24 cellular contexts compared by ENCODE assay signal in genomic region chr9:123604861-123605260, GRCh38.
"Had no signal": no experiment of that assay in that cellular context is flagged by ENCODE, and none has a peak within 500 bp of the region (broad histone marks: within the 10 kb centered on the region; RNA-seq: fewer than 3 reads in every experiment).

No MANE protein-coding gene starts in this region.

- H3K9ac ChIP-seq: neural progenitor cell, parathyroid adenoma had no signal

- H3K27me3 ChIP-seq: neural progenitor cell, ovary, right lobe of liver, sigmoid colon, stomach, tibial artery, transverse colon, upper lobe of right lung, uterus had no signal

- H3K4me1 ChIP-seq: parathyroid adenoma, psoas muscle, sigmoid colon, stomach, tibial artery, transverse colon, upper lobe of right lung, uterus had no signal

- ATAC-seq: natural killer cell; psoas muscle; right cardiac atrium; right lobe of liver; stimulated activated effector memory CD8-positive, alpha-beta T cell treated with anti-CD3 and anti-CD28 coated beads, Interleukin-12 subunit alpha, Interleukin-12 subunit beta, amount 100 ng/mL, for 72 hours; stimulated activated naive B cell treated with anti-CD40 and anti-IgM and Interleukin-4, amounts not matched to agents 10 μg/mL and 1 μg/mL and 100 μg/mL, for 72 hours; upper lobe of right lung had no signal

- H3K4me2 ChIP-seq: neural progenitor cell had no signal

- H3K36me3 ChIP-seq: neural progenitor cell, ovary, thoracic aorta, tibial artery, transverse colon, upper lobe of right lung, uterus had no signal

- DNase-seq: natural killer cell; occipital lobe; ovary; posterior cingulate gyrus; psoas muscle; right cardiac atrium; right lobe of liver; sigmoid colon; small intestine; stimulated activated CD4-positive, alpha-beta T cell treated with anti-CD3 and anti-CD28 coated beads, Interleukin-15, amount 100 ng/mL, for 24 hours; stimulated activated CD4-positive, alpha-beta T cell treated with anti-CD3 and anti-CD28 coated beads, Interleukin-2, amount 100 ng/mL, for 24 hours; stimulated activated CD4-positive, alpha-beta T cell treated with anti-CD3 and anti-CD28 coated beads, Interleukin-2, amount 100 ng/mL, for 48 hours; stimulated activated CD4-positive, alpha-beta T cell treated with anti-CD3 and anti-CD28 coated beads, Interleukin-4, amount 100 ng/mL, for 24 hours; stimulated activated naive B cell treated with anti-CD40 and anti-IgM and Interleukin-4, amounts not matched to agents 10 μg/mL and 1 μg/mL and 100 μg/mL, for 72 hours; stimulated activated naive CD4-positive, alpha-beta T cell treated with Interleukin-2 at 50 U/mL for 16 hours; stomach; tibial artery; transverse colon; upper lobe of right lung; uterus had no signal

- H2AFZ ChIP-seq: neural progenitor cell, parathyroid adenoma had no signal

- H3K27ac ChIP-seq: neural progenitor cell, ovary, parathyroid adenoma, psoas muscle, right lobe of liver, sigmoid colon, stomach, thoracic aorta, tibial artery, transverse colon, upper lobe of right lung, uterus had no signal

- H3K4me3 ChIP-seq: neural progenitor cell, ovary, psoas muscle, right lobe of liver, sigmoid colon, stomach, thoracic aorta, tibial artery, transverse colon, upper lobe of right lung, uterus had no signal

- H3K79me2 ChIP-seq: parathyroid adenoma had no signal

- H3K9me3 ChIP-seq: ovary, psoas muscle, right lobe of liver, sigmoid colon, stomach, thoracic aorta, tibial artery, transverse colon, upper lobe of right lung, uterus had no signal
